ENCODE assay signal across 13 cellular contexts in the genomic region with DNA sequence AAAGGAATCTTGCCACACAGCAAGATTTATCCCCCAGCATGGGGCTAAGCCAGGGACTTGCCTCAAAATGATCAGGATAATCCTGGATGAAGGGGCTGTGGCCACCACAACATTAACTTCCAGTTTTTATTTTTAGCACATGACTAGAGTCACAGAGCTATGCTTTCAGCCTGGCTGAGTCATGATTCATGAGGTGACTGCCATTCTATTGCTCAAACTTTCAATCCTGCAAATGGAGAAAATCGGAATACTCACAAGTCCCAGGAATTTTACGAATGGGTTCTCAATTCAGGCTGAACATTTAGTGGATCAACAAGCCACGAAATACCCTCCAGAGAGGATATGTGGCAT.
DNase-seq lines count a peak whose midpoint lies in the region; ATAC-seq and TF ChIP-seq lines count a peak whose summit lies in the region.
"Had no signal": no experiment of that assay in that cellular context is flagged by ENCODE, and none has a peak within 500 bp of the region (broad histone marks: within the 10 kb centered on the region; RNA-seq: fewer than 3 reads in every experiment).

No MANE protein-coding gene starts in this region.

- DNase-seq in ELR (ENCODE audit: low read depth) (peak; percentile 57), NOMO-1 treated with DMSO at 0.1 percent for 48 hours (lab: John Stamatoyannopoulos, UW; ENCODE audit: unreplicated experiment) (peak; percentile 87), choroid plexus epithelial cell (ENCODE audit: low read depth) (peak; percentile 75), non-pigmented ciliary epithelial cell (ENCODE audit: low read depth) (peak; percentile 26), NCI-H69 (lab: John Stamatoyannopoulos, UW) (no peak)
- DNase-seq in activated naive CD4-positive, alpha-beta T cell treated with anti-CD3 and anti-CD28 coated beads, Interleukin-2, amount 50 U/mL, for 16 hours = no peak
- DNase-seq: midbrain, NCI-H774 had no signal

- ATAC-seq in HG02981 (IDR thresholded peaks at IDR 0.05; ENCODE audit: unreplicated experiment) (no peak), GM19455 (IDR thresholded peaks at IDR 0.05; ENCODE audit: unreplicated experiment) (no peak)
- ATAC-seq: activated CD4-positive, CD25-positive, alpha-beta regulatory T cell treated with anti-CD3 and anti-CD28 coated beads, Interleukin-2, amount 50 U/mL, for 24 hours; activated naive CD4-positive, alpha-beta T cell treated with anti-CD3 and anti-CD28 coated beads, Interleukin-2, amount 50 U/mL, for 72 hours had no signal

- H3K4me3 ChIP-seq in choroid plexus epithelial cell (ENCODE audit: low read depth, low read length) = no peak overlapping the region
- H3K4me3 ChIP-seq: esophagus muscularis mucosa had no signal

- TF ChIP-seq CTCF in choroid plexus epithelial cell (conservative IDR thresholded peaks at IDR 0.05; ENCODE audit: low read depth, low read length) = no peak

Comparison
In these comparisons a context has a peak if more than half of its experiments do, and no peak if none do; other contexts are left out.
1. DNase-seq: peak in ELR (single experiment), NOMO-1 treated with DMSO at 0.1 percent for 48 hours (single experiment), choroid plexus epithelial cell (single experiment) and non-pigmented ciliary epithelial cell (single experiment); none in activated naive CD4-positive, alpha-beta T cell treated with anti-CD3 and anti-CD28 coated beads, Interleukin-2, amount 50 U/mL, for 16 hours (single experiment) and NCI-H69 (single experiment).